ENCODE assay signal across 8 cellular contexts in genomic region chr3:52144034-52144795, GRCh38. TPM values are rescaled to one million over a fixed set of nuclear protein-coding genes. Genes with fewer than 3 reads are reported as not detected.
DNase-seq lines count a peak whose midpoint lies in the region; TF ChIP-seq lines count a peak whose summit lies in the region.

No MANE protein-coding gene starts in this region.

- TF ChIP-seq EP300 in SK-N-SH (IDR thresholded peaks at IDR 0.05; ENCODE audit: borderline replicate concordance in 1 of 2, low read depth in 1 of 2, low read length in 1 of 2) (no peak), transverse colon (IDR thresholded peaks at IDR 0.05; ENCODE audit: low read depth) (no peak)

- POLR2A ChIA-PET in SK-N-SH (lab: Yijun Ruan, JAX): interaction anchor here (1.1 kb wide), 2 partner anchors 87 to 148 kb away, joined by 3 to 4 read pairs; partner anchors contain the start of gene DUSP7

- TF ChIP-seq RAD21 in SK-N-SH (IDR thresholded peaks at IDR 0.05; ENCODE audit: low read length): peak; percentile 95

- H3K9me3 Mint-ChIP-seq in activated naive CD4-positive, alpha-beta T cell treated with anti-CD3 and anti-CD28 coated beads for 36 hours: no peaks in the 10 kb centered on the region

- H3K4me1 ChIP-seq in SK-N-SH (ENCODE audit: control insufficient read depth in 1 of 2, insufficient read depth in 2 of 2, low read depth in 1 of 2, low read length in 1 of 2): peaks cover 0 to 13% of the 10 kb centered on the region in 2 experiments; a peak in 1 of 4 replicates
- peaks cover 3% of the 10 kb centered on the region for H3K4me1 ChIP-seq in parathyroid adenoma
- peaks cover 0 to 3% (median 2%) of the 10 kb centered on the region in 4 donors for H3K4me1 ChIP-seq in transverse colon

- H2AFZ ChIP-seq in SK-N-SH (ENCODE audit: low read depth): no peak overlapping the region
- H2AFZ ChIP-seq in parathyroid adenoma: peak overlapping the region; percentile 58

- DNase-seq in DMS 273 (lab: John Stamatoyannopoulos, UW; ENCODE audit: unreplicated experiment) (peak; percentile 75), DMS 273 treated with DMSO at 0.1 percent for 48 hours (lab: John Stamatoyannopoulos, UW) (no peak), HuH-7.5 (ENCODE audit: low spot score) (peak; percentile 77), SK-N-SH (peak; percentile 92), germinal center (ENCODE audit: low spot score) (peak; percentile 89), transverse colon (peak; percentile 87)
- DNase-seq in activated naive CD4-positive, alpha-beta T cell treated with anti-CD3 and anti-CD28 coated beads for 36 hours: peak; percentile 86

- peaks cover 29% of the 10 kb centered on the region for H3K36me3 Mint-ChIP-seq in activated naive CD4-positive, alpha-beta T cell treated with anti-CD3 and anti-CD28 coated beads for 36 hours (ENCODE audit: low read depth)

- H3K4me3 Mint-ChIP-seq in activated naive CD4-positive, alpha-beta T cell treated with anti-CD3 and anti-CD28 coated beads for 36 hours: no peak overlapping the region

- TF ChIP-seq CTCF in SK-N-SH (IDR thresholded peaks at IDR 0.05) (peak; percentile 89), parathyroid adenoma (IDR thresholded peaks at IDR 0.05) (peak; percentile 96), transverse colon (IDR thresholded peaks at IDR 0.05) (peak; percentile 95 to 98 (median 97))

- no peaks in the 10 kb centered on the region for H3K9me2 ChIP-seq in SK-N-SH

- peaks cover 3 to 30% of the 10 kb centered on the region in 2 experiments for H3K36me3 ChIP-seq in SK-N-SH (replicated peaks in 1 of 2; ENCODE audit: control insufficient read depth in 1 of 2, insufficient read depth in 2 of 2, low read length in 1 of 2)
- no peaks in the 10 kb centered on the region for H3K36me3 ChIP-seq in parathyroid adenoma (ENCODE audit: control insufficient read depth, insufficient read depth, low read length)
- no peaks in the 10 kb centered on the region for H3K36me3 ChIP-seq in transverse colon

- no peaks in the 10 kb centered on the region for H3F3A ChIP-seq in SK-N-SH (replicated peaks; ENCODE audit: insufficient read depth)

- H3K27ac Mint-ChIP-seq in activated naive CD4-positive, alpha-beta T cell treated with anti-CD3 and anti-CD28 coated beads for 36 hours: no peak overlapping the region

- H3K27me3 ChIP-seq in SK-N-SH (ENCODE audit: insufficient read depth) (no peaks in the 10 kb centered on the region), parathyroid adenoma (ENCODE audit: control insufficient read depth, insufficient read depth, low read length) (no peaks in the 10 kb centered on the region), transverse colon (no peaks in the 10 kb centered on the region)

- WGBS in SK-N-SH (ENCODE audit: low lambda C conversion rate): 89% methylated on average over 3 of the region's 3 CpGs
- 57 to 58% methylated on average over 3 of the region's 3 CpGs for WGBS in transverse colon (ENCODE audit: low coverage in 1 of 2), 2 donors

- no peak for TF ChIP-seq POLR2A in transverse colon (IDR thresholded peaks at IDR 0.05)

- intact Hi-C loops in activated naive CD4-positive, alpha-beta T cell treated with anti-CD3 and anti-CD28 coated beads for 36 hours (cut with micrococcal nuclease): loop anchor here (1.0 kb wide), 3 partner anchors 91 to 202 kb away; partner anchors contain the start of gene PARP3
- intact Hi-C loops in transverse colon (cut with DNase I; ENCODE audit: low total_unique reads): loop anchor here (5.0 kb wide), 1 partner anchor 142 kb away; no protein-coding TSS in a partner anchor

- no peaks in the 10 kb centered on the region for H3K27me3 Mint-ChIP-seq in activated naive CD4-positive, alpha-beta T cell treated with anti-CD3 and anti-CD28 coated beads for 36 hours (ENCODE audit: low read depth)

- H3K9me3 ChIP-seq in SK-N-SH (no peaks in the 10 kb centered on the region), parathyroid adenoma (ENCODE audit: control insufficient read depth, low read length) (no peaks in the 10 kb centered on the region), transverse colon (no peaks in the 10 kb centered on the region)

- peaks cover 4% of the 10 kb centered on the region for H3K4me1 Mint-ChIP-seq in activated naive CD4-positive, alpha-beta T cell treated with anti-CD3 and anti-CD28 coated beads for 36 hours (ENCODE audit: low read depth)

- peak overlapping the region in 1 of 2 experiments; percentile 77; a peak in 2 of 4 replicates for H3K27ac ChIP-seq in SK-N-SH (ENCODE audit: low read depth in 2 of 2, low read length in 1 of 2)
- no peak overlapping the region for H3K27ac ChIP-seq in parathyroid adenoma
- no peak overlapping the region for H3K27ac ChIP-seq in transverse colon

- in situ Hi-C loops in transverse colon (cut with MboI; ENCODE audit: low pct_ligation_motif_present in 1 of 4, low pct_unique_long_range_greater_than_20kb in 1 of 4, low sequenced_read_pairs in 3 of 4): loop anchor here in 3 of 4 donors (5.0 kb wide), 1 partner anchor 142 kb away; no protein-coding TSS in a partner anchor

- H3K4me2 ChIP-seq in SK-N-SH: no peak overlapping the region
- peak overlapping the region; percentile 20 for H3K4me2 ChIP-seq in parathyroid adenoma (ENCODE audit: low read length)

- CTCF ChIA-PET in SK-N-SH (lab: Yijun Ruan, JAX): interaction anchor here (0.6 to 22.6 kb wide), 33 partner anchors 9 to 201 kb away, joined by 3 to 608 read pairs (median 5); partner anchors contain the start of genes ABHD14B, DUSP7, POC1A and RPL29
- CTCF ChIA-PET in activated naive CD4-positive, alpha-beta T cell treated with anti-CD3 and anti-CD28 coated beads for 36 hours (lab: Charles Lee): interaction anchor here (0.6 to 6.3 kb wide), 18 partner anchors 9 to 208 kb away, joined by 3 to 77 read pairs (median 4); partner anchors contain the start of genes ACY1 and POC1A

- H3K4me3 ChIP-seq in SK-N-SH (ENCODE audit: low read depth in 2 of 2, low read length in 1 of 2): peak overlapping the region in 1 of 2 experiments; percentile 9; a peak in 1 of 4 replicates
- H3K4me3 ChIP-seq in parathyroid adenoma (ENCODE audit: low read depth, low read length): no peak overlapping the region
- no peak overlapping the region for H3K4me3 ChIP-seq in transverse colon

- H3K9ac ChIP-seq in SK-N-SH (no peak overlapping the region), parathyroid adenoma (no peak overlapping the region)

- peaks cover 7% of the 10 kb centered on the region; the same call in 1 of the 2 replicates for H3K79me2 ChIP-seq in SK-N-SH (ENCODE audit: insufficient read depth)
- H3K79me2 ChIP-seq in parathyroid adenoma: peaks cover 6% of the 10 kb centered on the region

- no peaks in the 10 kb centered on the region for H4K20me1 ChIP-seq in SK-N-SH (ENCODE audit: insufficient read depth)

TF ChIP-seq in SK-N-SH, 30 proteins besides CTCF, POLR2A, EP300 and RAD21:
- TF ChIP-seq SIN3A (IDR thresholded peaks at IDR 0.05; ENCODE audit: borderline replicate concordance, low read depth, low read length) (peak; percentile 42; the same call in 1 of the 2 replicates), CHD2 (IDR thresholded peaks at IDR 0.05; ENCODE audit: low read length, partially characterized antibody) (peak; percentile 50), NFIC (IDR thresholded peaks at IDR 0.05; ENCODE audit: borderline replicate concordance) (no peak), SMC3 (IDR thresholded peaks at IDR 0.05; ENCODE audit: low read depth, low read length) (peak; percentile 99)

RNA-seq across cellular contexts. Expression of gene POC1A, which starts 10.0 kb away (rescaled TPM):
- polyA plus RNA-seq in SK-N-SH (2012; rRNA removed): 9.6 and 11.7 TPM in 2 replicates
- polyA plus RNA-seq in SK-N-SH (2012; cell fraction: cytosol; rRNA removed): 5.8 and 9.1 TPM in 2 replicates
- 7.7 and 9.6 TPM in 2 replicates for polyA plus RNA-seq in SK-N-SH (2012; cell fraction: nucleus; rRNA removed)
- 10 to 100 TPM; 32.3 to 32.7 TPM for total RNA-seq in activated naive CD4-positive, alpha-beta T cell treated with anti-CD3 and anti-CD28 coated beads for 36 hours
- total RNA-seq in transverse colon: 1 to 10 TPM in 2 of 4 donors, under 1 TPM in 1, not detected in 1; 0.80 to 3.1 (median 2.2) TPM

RNA-seq across cellular contexts. Expression of gene ALAS1, which starts 53.7 kb away (rescaled TPM):
- 42.4 and 47.9 TPM in 2 replicates for polyA plus RNA-seq in SK-N-SH (2012; rRNA removed)
- 25.8 and 35.6 TPM in 2 replicates for polyA plus RNA-seq in SK-N-SH (2012; cell fraction: cytosol; rRNA removed)
- 43.9 and 67.3 TPM in 2 replicates for polyA plus RNA-seq in SK-N-SH (2012; cell fraction: nucleus; rRNA removed)
- total RNA-seq in activated naive CD4-positive, alpha-beta T cell treated with anti-CD3 and anti-CD28 coated beads for 36 hours: 10 to 100 TPM; 35.7 to 37.8 TPM
- total RNA-seq in transverse colon: 100 to 1,000 TPM in 1 of 4 donors, 10 to 100 TPM in 3; 70.1 to 101 (median 84.0) TPM

Comparison
In these comparisons a context has a peak if more than half of its experiments do, and no peak if none do; other contexts are left out.
1. RNA of gene POC1A, which starts 10.0 kb away (total RNA-seq): 32.3 to 32.7 TPM in activated naive CD4-positive, alpha-beta T cell treated with anti-CD3 and anti-CD28 coated beads for 36 hours; 0.80 to 3.1 TPM in transverse colon; every median in the first group is over 4 times any median in the second.
2. Peak in every context shown above with its lines, with median percentiles within 50 percentile points of each other: CTCF ChIP-seq.